In genomic region chr17:54780238-54780637, GRCh38 we compare ENCODE assay signal across 7 cellular contexts.
"Had no signal": no experiment of that assay in that cellular context is flagged by ENCODE, and none has a peak within 500 bp of the region (broad histone marks: within the 10 kb centered on the region; RNA-seq: fewer than 3 reads in every experiment).

No MANE protein-coding gene starts in this region.

- H3K4me3 Mint-ChIP-seq: GM23338, H9, IgD-negative memory B cell had no signal

- H3K27ac ChIP-seq: HL-60 had no signal

- H3K9me3 Mint-ChIP-seq: GM23338, H9 had no signal

- H3K4me1 Mint-ChIP-seq: IgD-negative memory B cell had no signal

- H3K4me3 ChIP-seq: GM23338 had no signal

- H3K27ac Mint-ChIP-seq: GM23338, H9, IgD-negative memory B cell had no signal

- ATAC-seq: GM23338, HepG2 had no signal

- H3K36me3 Mint-ChIP-seq: IgD-negative memory B cell had no signal

- DNase-seq: H9, HCEC 1CT, KBM-7 had no signal

- H3K27me3 Mint-ChIP-seq: IgD-negative memory B cell had no signal
